ENCODE assay signal across 26 cellular contexts in genomic region chr1:3188150-3188971, GRCh38.
DNase-seq lines count a peak whose midpoint lies in the region; ATAC-seq and TF ChIP-seq lines count a peak whose summit lies in the region.
"Had no signal": no experiment of that assay in that cellular context is flagged by ENCODE, and none has a peak within 500 bp of the region (broad histone marks: within the 10 kb centered on the region; RNA-seq: fewer than 3 reads in every experiment).

No MANE protein-coding gene starts in this region.

- H2BK5ac ChIP-seq in neuronal stem cell (ENCODE audit: low read length), result no peak overlapping the region

- H2BK12ac ChIP-seq in neuronal stem cell (ENCODE audit: low read length), result no peak overlapping the region

- H3K9me3 ChIP-seq in cardiac muscle cell (ENCODE audit: low read depth) (peaks cover 2% of the 10 kb centered on the region), neuronal stem cell (replicated peaks in 1 of 2; ENCODE audit: control insufficient read depth in 2 of 2, insufficient read depth in 1 of 2, low read depth in 1 of 2, low read length in 2 of 2) (peaks cover 0 to 17% of the 10 kb centered on the region in 2 donors), aorta (ENCODE audit: control insufficient read depth, low read length) (no peaks in the 10 kb centered on the region)
- H3K9me3 ChIP-seq: mucosa of descending colon had no signal

- H4K8ac ChIP-seq in neuronal stem cell (ENCODE audit: low read depth, low read length), result no peak overlapping the region

- no peak overlapping the region for H3K4me2 ChIP-seq in neuronal stem cell (ENCODE audit: insufficient read depth, low read length, poor library complexity, severe bottlenecking)
- H3K4me2 ChIP-seq: GM23338, PC-9 had no signal

- H3K36me3 ChIP-seq in cardiac muscle cell, result peaks cover 3% of the 10 kb centered on the region
- no peaks in the 10 kb centered on the region for H3K36me3 ChIP-seq in neuronal stem cell (replicated peaks in 1 of 2; ENCODE audit: control insufficient read depth in 2 of 2, insufficient read depth in 2 of 2, low read length in 2 of 2)
- H3K36me3 ChIP-seq in aorta (ENCODE audit: control insufficient read depth in 1 of 2, insufficient read depth in 2 of 2, low read length in 1 of 2), result no peaks in the 10 kb centered on the region

- peak overlapping the region; percentile 28 for H3K18ac ChIP-seq in neuronal stem cell (ENCODE audit: low read length)

- no peak overlapping the region for H3K23ac ChIP-seq in neuronal stem cell (ENCODE audit: low read depth, low read length, poor library complexity)

- no peak overlapping the region for H2BK15ac ChIP-seq in neuronal stem cell (ENCODE audit: low read length)

- no peak for DNase-seq in cardiac muscle cell (ENCODE audit: low read depth in 1 of 2, low spot score in 1 of 2)
- DNase-seq in left cardiac atrium, result no peak
- DNase-seq in left ventricle myocardium superior, result no peak
- no peak for DNase-seq in neuronal stem cell (ENCODE audit: low spot score)
- no peak for DNase-seq in aorta
- no peak for DNase-seq in activated CD8-positive, alpha-beta memory T cell treated with anti-CD3 and anti-CD28 coated beads for 24 hours
- DNase-seq: activated CD4-positive, alpha-beta T cell treated with anti-CD3 and anti-CD28 coated beads for 4 hours; activated effector memory CD4-positive, alpha-beta T cell treated with anti-CD3 and anti-CD28 coated beads, Interleukin-2, amount 50 U/mL, for 16 hours; CD4-positive, alpha-beta memory T cell; cortex of kidney; effector memory CD8-positive, alpha-beta T cell; EL; head of caudate nucleus; mucosa of descending colon; NCI-H1048; NCI-H1694; NCI-H524; PC-9; posterior cingulate gyrus; SHP77; stimulated activated naive B cell treated with anti-CD40 and anti-IgM and Interleukin-4, amounts not matched to agents 10 μg/mL and 1 μg/mL and 100 μg/mL, for 72 hours had no signal

- H4K91ac ChIP-seq in neuronal stem cell (ENCODE audit: low read depth, low read length, poor library complexity), result no peak overlapping the region

- H2AK5ac ChIP-seq in neuronal stem cell (ENCODE audit: low read depth, low read length), result no peak overlapping the region

- no peak overlapping the region for H3K4me3 ChIP-seq in cardiac muscle cell
- no peak overlapping the region for H3K4me3 ChIP-seq in neuronal stem cell (ENCODE audit: low read length in 2 of 2)
- no peak overlapping the region for H3K4me3 ChIP-seq in aorta (ENCODE audit: low read length in 2 of 2)
- H3K4me3 ChIP-seq: GM12878, GM23338, mucosa of descending colon, PC-9 had no signal

- peaks cover 2% of the 10 kb centered on the region for H3K79me1 ChIP-seq in neuronal stem cell (ENCODE audit: low read depth, low read length)

- no peak overlapping the region for H3K9ac ChIP-seq in neuronal stem cell (ENCODE audit: low read depth, low read length, poor library complexity)

- ATAC-seq in left cardiac atrium (no peak), left ventricle myocardium superior (peak; percentile 56), aorta (ENCODE audit: low FRiP score) (peak; percentile 45), GM19397 (IDR thresholded peaks at IDR 0.05; ENCODE audit: unreplicated experiment) (no peak), HG03457 (IDR thresholded peaks at IDR 0.05; ENCODE audit: unreplicated experiment) (no peak)
- ATAC-seq: effector memory CD8-positive, alpha-beta T cell; GM12878; GM23338; left lobe of liver; mucosa of descending colon; stimulated activated naive B cell treated with anti-CD40 and anti-IgM and Interleukin-4, amounts not matched to agents 10 μg/mL and 1 μg/mL and 100 μg/mL, for 72 hours had no signal

- H2BK120ac ChIP-seq in neuronal stem cell (ENCODE audit: low read depth, low read length), result peak overlapping the region; percentile 47

- H3K27ac ChIP-seq in cardiac muscle cell (peak overlapping the region; percentile 70), neuronal stem cell (replicated peaks; ENCODE audit: low read length) (no peak overlapping the region), aorta (ENCODE audit: low read depth in 1 of 2, low read length in 2 of 2) (peak overlapping the region; percentile 85 to 91)
- H3K27ac ChIP-seq: PC-9 had no signal

- no CpG with 5 or more reads among the region's 34 CpGs for WGBS in neuronal stem cell (ENCODE audit: extremely low coverage in 2 of 2, insufficient read length in 2 of 2, insufficient replicate concordance in 1 of 2), 2 donors
- 5 to 11% methylated on average over 34 of the region's 34 CpGs for WGBS in aorta, 2 donors

- intact Hi-C loops in left cardiac atrium (cut with DNase I), result no loop called here
- intact Hi-C loops in left ventricle myocardium superior (cut with micrococcal nuclease), result no loop called here
- intact Hi-C loops in aorta (cut with DNase I), result loop anchor here (5.0 kb wide), 5 partner anchors 56 to 164 kb away; no protein-coding TSS in a partner anchor

- TF ChIP-seq CTCF in cardiac muscle cell (IDR thresholded peaks at IDR 0.05; ENCODE audit: low read depth, low read length), result no peak

- no peak overlapping the region for H3K14ac ChIP-seq in neuronal stem cell (ENCODE audit: low read length)

- H3K4ac ChIP-seq in neuronal stem cell (ENCODE audit: low read length), result no peak overlapping the region

- H2AFZ ChIP-seq in neuronal stem cell (ENCODE audit: low read length), result no peak overlapping the region
- H2AFZ ChIP-seq: GM23338, PC-9 had no signal

- no peaks in the 10 kb centered on the region for H3K27me3 ChIP-seq in cardiac muscle cell
- H3K27me3 ChIP-seq in neuronal stem cell (ENCODE audit: control insufficient read depth in 3 of 3, insufficient read depth in 3 of 3, low read depth in 1 of 3, low read length in 3 of 3), result peaks cover 0 to 44% (median 0%) of the 10 kb centered on the region in 3 experiments
- H3K27me3 ChIP-seq in aorta (ENCODE audit: control insufficient read depth in 1 of 2, insufficient read depth in 2 of 2, low read length in 1 of 2), result no peaks in the 10 kb centered on the region

- H3K4me1 ChIP-seq in cardiac muscle cell (ENCODE audit: low read depth) (peaks cover 29% of the 10 kb centered on the region), neuronal stem cell (ENCODE audit: control insufficient read depth in 2 of 2, insufficient read depth in 1 of 2, low read depth in 1 of 2, low read length in 2 of 2) (peaks cover 0 to 10% of the 10 kb centered on the region in 2 donors), aorta (ENCODE audit: control insufficient read depth in 1 of 2, insufficient read depth in 2 of 2, low read length in 2 of 2) (no peaks in the 10 kb centered on the region)

Comparison
In these comparisons a context has a peak if more than half of its experiments do, and no peak if none do; other contexts are left out.
1. ATAC-seq: peak in left ventricle myocardium superior (single experiment) and aorta (single experiment); none in left cardiac atrium (0 of 2), GM19397 (single experiment) and HG03457 (single experiment).
2. intact Hi-C loops: an anchor here in aorta (5.0 kb wide); none called in left cardiac atrium and left ventricle myocardium superior.